Comparison of ENCODE assay signal across 1 cellular context in genomic region chr22:17590586-17590985, GRCh38.
TF ChIP-seq lines count a peak whose summit lies in the region.

No MANE protein-coding gene starts in this region.

TF ChIP-seq in GM23338, 12 proteins besides CTCF, POLR2A, EP300 and RAD21 (continued from another document):
- no peak for TF ChIP-seq ZNF462 (CRISPR knock-in tag; IDR thresholded peaks at IDR 0.05)
